8 cellular contexts compared by ENCODE assay signal in the genomic region with DNA sequence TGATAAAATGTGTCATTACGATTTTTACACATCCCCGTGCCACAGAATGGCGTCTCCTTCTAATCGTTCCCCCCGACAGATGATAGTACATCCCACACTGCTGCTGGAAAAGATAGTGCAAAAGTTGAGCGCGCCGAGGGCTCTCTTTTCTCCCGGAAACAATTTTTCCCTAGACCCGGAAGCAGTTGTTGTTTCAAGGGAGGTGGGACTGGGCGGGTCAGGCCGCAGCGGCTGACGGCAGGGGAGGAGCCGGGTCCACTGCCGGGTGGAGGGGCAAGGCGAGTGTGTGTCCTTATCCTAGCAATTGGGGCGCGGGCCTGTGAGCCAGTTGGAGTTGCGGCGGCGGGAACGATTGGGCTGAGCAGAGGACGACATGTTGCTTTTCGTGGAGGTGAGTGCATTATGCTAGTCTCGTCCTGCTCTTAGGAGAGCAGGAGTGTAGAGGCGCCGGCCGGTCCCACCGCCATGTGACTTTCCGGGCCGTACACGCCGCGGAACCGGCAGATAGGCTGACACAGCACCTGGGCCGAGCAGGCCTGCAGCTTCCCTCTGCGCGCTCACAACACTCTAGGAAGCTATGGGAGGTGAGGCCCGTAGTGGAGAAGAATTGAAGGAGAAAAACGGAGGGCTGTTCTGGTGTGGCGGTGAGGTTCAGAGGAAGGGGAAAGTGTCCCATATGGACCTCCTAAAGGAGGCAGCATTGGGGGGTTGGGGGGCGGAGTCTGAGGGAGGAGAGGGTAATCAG. TPM values are rescaled to one million over a fixed set of nuclear protein-coding genes. Genes with fewer than 3 reads are reported as not detected.
A peak's percentile ranks its signal among the peaks of the same experiment; 100 is the strongest.
DNase-seq lines count a peak whose midpoint lies in the region; ATAC-seq and TF ChIP-seq lines count a peak whose summit lies in the region.

A gene (plus strand): TSS at position 248 of the 745 bp plus-strand sequence. CDS start 126 bp downstream, at position 374.

- no peak for TF ChIP-seq CTCF in astrocyte of the cerebellum (IDR thresholded peaks at IDR 0.05; ENCODE audit: low read depth, low read length, missing control alignments)

- ATAC-seq in GM18502 (IDR thresholded peaks at IDR 0.05; ENCODE audit: poor library complexity, unreplicated experiment) (peak; percentile 90), HG02973 (IDR thresholded peaks at IDR 0.05; ENCODE audit: unreplicated experiment) (peak; percentile 85), aorta (ENCODE audit: low FRiP score) (peak; percentile 98)

- peak within 1 kb of the TSS; percentile 79 for H3K9ac ChIP-seq in rectal smooth muscle tissue (ENCODE audit: low read length)

- peak within 1 kb of the TSS; percentile 92 for H3K4me3 ChIP-seq in astrocyte of the cerebellum (ENCODE audit: low read depth, low read length)
- peak within 1 kb of the TSS; percentile 91 for H3K4me3 ChIP-seq in rectal smooth muscle tissue (ENCODE audit: low read length)
- peak within 1 kb of the TSS; percentile 74 to 86 for H3K4me3 ChIP-seq in aorta (ENCODE audit: low read length in 2 of 2)

- intact Hi-C loops in aorta (cut with DNase I) = loop anchor here in 1 of 2 donors (2.0 kb wide), 1 partner anchor 118 kb away; a partner anchor contains a TSS

- H3K4me1 ChIP-seq in rectal smooth muscle tissue (ENCODE audit: control insufficient read depth, insufficient read depth, low read length) (peaks cover 17% of the 10 kb centered on the region), aorta (ENCODE audit: control insufficient read depth in 1 of 2, insufficient read depth in 2 of 2, low read length in 2 of 2) (no peaks in the 10 kb centered on the region)

- peak; percentile 93 for DNase-seq in NCI-H2029 treated with DMSO at 0.1 percent for 48 hours (lab: John Stamatoyannopoulos, UW)
- DNase-seq in T-helper 9 cell = peak; percentile 79
- peak; percentile 85 for DNase-seq in astrocyte of the cerebellum (ENCODE audit: low read depth)
- DNase-seq in hepatic stellate cell (ENCODE audit: low spot score) = peak; percentile 89
- peak; percentile 95 for DNase-seq in aorta

- H3K27ac ChIP-seq in rectal smooth muscle tissue (ENCODE audit: low read depth, low read length) (peak within 1 kb of the TSS; percentile 93), aorta (ENCODE audit: low read depth in 1 of 2, low read length in 2 of 2) (peak within 1 kb of the TSS; percentile 43 to 84)

- H3K9me3 ChIP-seq in aorta (ENCODE audit: control insufficient read depth, low read length) = no peaks in the 10 kb centered on the region

- H3K27me3 ChIP-seq in rectal smooth muscle tissue (ENCODE audit: control insufficient read depth, insufficient read depth, low read length) (no peaks in the 10 kb centered on the region), aorta (ENCODE audit: control insufficient read depth in 1 of 2, insufficient read depth in 2 of 2, low read length in 1 of 2) (no peaks in the 10 kb centered on the region)

- whole genome bisulfite sequencing in aorta, 2 donors = 1% methylated on average over 43 of the region's 43 CpGs

- in situ Hi-C loops in astrocyte of the cerebellum (cut with HindIII; ENCODE audit: low sequenced_read_pairs) = loop anchor here (5.0 kb wide), 2 partner anchors 36 to 59 kb away; no protein-coding TSS in a partner anchor

- H3K36me3 ChIP-seq in rectal smooth muscle tissue (ENCODE audit: control insufficient read depth, insufficient read depth, low read length) (no peaks in the 10 kb centered on the region), aorta (ENCODE audit: control insufficient read depth in 1 of 2, insufficient read depth in 2 of 2, low read length in 1 of 2) (no peaks in the 10 kb centered on the region)

RNA-seq across cellular contexts. Expression of the gene that starts here (rescaled TPM):
- total RNA-seq in aorta = 10 to 100 TPM; 54.9 to 57.8 TPM
- polyA plus RNA-seq in aorta = 10 to 100 TPM in 1 of 2 donors, 1 to 10 TPM in 1; 9.3 to 14.7 TPM

Comparison
In these comparisons a context has a peak if more than half of its experiments do, and no peak if none do; other contexts are left out.
1. Peak in every context shown above with its lines: DNase-seq, ATAC-seq, H3K4me3 ChIP-seq and H3K27ac ChIP-seq.